In the genomic region with DNA sequence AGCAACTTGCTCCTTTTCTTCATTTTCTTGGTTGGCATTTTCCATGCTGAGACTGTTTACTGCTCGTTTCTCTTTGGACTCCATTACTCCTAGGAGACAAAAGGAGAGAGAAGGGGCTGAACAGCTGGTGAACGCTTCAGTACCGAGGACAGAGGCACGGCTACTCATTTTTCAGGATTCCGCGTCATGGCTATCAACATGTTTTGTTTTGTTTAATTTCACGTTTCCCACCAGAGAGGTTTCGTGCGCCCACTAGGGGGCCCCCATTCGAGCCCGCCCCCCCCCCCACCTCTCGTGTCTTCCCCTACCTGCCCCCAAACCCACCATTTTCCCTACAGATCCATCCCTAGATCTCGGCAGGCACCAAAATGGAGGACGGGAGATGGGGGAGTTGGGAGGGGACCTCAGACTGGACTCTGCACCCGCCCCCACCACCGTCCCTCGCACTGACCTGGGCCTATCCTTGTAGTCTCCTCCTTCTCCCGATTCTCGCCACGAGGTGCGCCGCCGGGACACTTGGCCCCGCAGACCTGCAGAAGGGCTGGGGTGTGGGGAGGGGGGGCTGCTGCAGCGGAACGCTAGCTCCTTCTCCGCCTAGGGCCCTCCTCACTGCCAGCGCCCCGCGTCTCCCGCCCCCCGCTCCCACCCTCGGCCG, we compare ENCODE assay signal across 9 cellular contexts. TPM values are rescaled to one million over a fixed set of nuclear protein-coding genes. Genes with fewer than 3 reads are reported as not detected.
DNase-seq lines count a peak whose midpoint lies in the region; ATAC-seq, FAIRE-seq and TF ChIP-seq lines count a peak whose summit lies in the region.
"Had no signal": no experiment of that assay in that cellular context is flagged by ENCODE, and none has a peak within 500 bp of the region (broad histone marks: within the 10 kb centered on the region; RNA-seq: fewer than 3 reads in every experiment).

No MANE protein-coding gene starts in this region.

- H3K79me2 ChIP-seq in endothelial cell of umbilical vein (ENCODE audit: control insufficient read depth, insufficient read depth, low read length): no peaks in the 10 kb centered on the region

- peak overlapping the region in 1 of 3 experiments; percentile 12 for H3K4me3 ChIP-seq in endothelial cell of umbilical vein (replicated peaks in 1 of 3; ENCODE audit: insufficient read depth in 1 of 3, low read depth in 1 of 3, low read length in 3 of 3)
- H3K4me3 ChIP-seq: BLaER1 treated with 17β-estradiol and CSF1 and Interleukin-3, amounts not matched to agents 10 nM and 100 nM had no signal

- H3K27ac ChIP-seq in endothelial cell of umbilical vein (ENCODE audit: insufficient read depth, low read depth, low read length): no peak overlapping the region
- H3K27ac ChIP-seq: BLaER1 treated with 17β-estradiol and CSF1 and Interleukin-3, amounts not matched to agents 10 nM and 100 nM had no signal

- no peaks in the 10 kb centered on the region for H4K20me1 ChIP-seq in endothelial cell of umbilical vein (replicated peaks; ENCODE audit: control insufficient read depth, extremely low read depth, insufficient read depth, low read length)
- H4K20me1 ChIP-seq: BLaER1 treated with 17β-estradiol and CSF1 and Interleukin-3, amounts not matched to agents 10 nM and 100 nM had no signal

- no peaks in the 10 kb centered on the region for H3K9me3 ChIP-seq in endothelial cell of umbilical vein (replicated peaks; ENCODE audit: control insufficient read depth, insufficient read depth, low read length)

- H3K9ac ChIP-seq in endothelial cell of umbilical vein (replicated peaks; ENCODE audit: extremely low read depth, insufficient read depth, low read length): no peak overlapping the region
- H3K9ac ChIP-seq: BLaER1 treated with 17β-estradiol and CSF1 and Interleukin-3, amounts not matched to agents 10 nM and 100 nM had no signal

- FAIRE-seq in endothelial cell of umbilical vein (lab: Jason Lieb, UNC) (peak; percentile 76), D721Med (lab: Jason Lieb, UNC) (no peak)

- no peak for TF ChIP-seq CTCF in endothelial cell of umbilical vein (IDR thresholded peaks at IDR 0.05; ENCODE audit: extremely low read depth in 1 of 2, insufficient read depth in 1 of 2, low read depth in 1 of 2, low read length in 2 of 2)
- no peak for TF ChIP-seq CTCF in D721Med (IDR thresholded peaks at IDR 0.05; ENCODE audit: insufficient read depth, missing control alignments)

- H3K4me2 ChIP-seq in endothelial cell of umbilical vein (ENCODE audit: insufficient read depth, low read length): no peak overlapping the region
- H3K4me2 ChIP-seq: BLaER1 treated with 17β-estradiol and CSF1 and Interleukin-3, amounts not matched to agents 10 nM and 100 nM had no signal

- intact Hi-C loops in endothelial cell of umbilical vein (cut with micrococcal nuclease): loop anchor here (5.0 kb wide), 1 partner anchor 94 kb away; no protein-coding TSS in a partner anchor

- POLR2A ChIA-PET in endothelial cell of umbilical vein (lab: Charles Lee): no interaction called here

- H3K27me3 ChIP-seq in endothelial cell of umbilical vein (ENCODE audit: control insufficient read depth in 2 of 2, insufficient read depth in 2 of 2, low read length in 2 of 2): no peaks in the 10 kb centered on the region

- TF ChIP-seq POLR2A in endothelial cell of umbilical vein (IDR thresholded peaks at IDR 0.05; ENCODE audit: low read depth, low read length): no peak

- H3K36me3 ChIP-seq in endothelial cell of umbilical vein (ENCODE audit: control insufficient read depth in 2 of 2, extremely low read depth in 1 of 2, insufficient read depth in 2 of 2, low read length in 2 of 2): no peaks in the 10 kb centered on the region
- H3K36me3 ChIP-seq: BLaER1 treated with 17β-estradiol and CSF1 and Interleukin-3, amounts not matched to agents 10 nM and 100 nM had no signal

- no peaks in the 10 kb centered on the region for H3K9me1 ChIP-seq in endothelial cell of umbilical vein (replicated peaks; ENCODE audit: control insufficient read depth, extremely low read depth, insufficient read depth, low read length)

- no peaks in the 10 kb centered on the region for H3K4me1 ChIP-seq in endothelial cell of umbilical vein (ENCODE audit: control insufficient read depth, extremely low read depth, insufficient read depth, low read length)
- H3K4me1 ChIP-seq: BLaER1 treated with 17β-estradiol and CSF1 and Interleukin-3, amounts not matched to agents 10 nM and 100 nM had no signal

- DNase-seq in NCI-H2081 (lab: John Stamatoyannopoulos, UW) (peak; percentile 68 to 74), NCI-H2081 treated with DMSO at 0.1 percent for 48 hours (lab: John Stamatoyannopoulos, UW) (no peak), NOMO-1 (lab: John Stamatoyannopoulos, UW; ENCODE audit: unreplicated experiment in 2 of 2) (peak; percentile 22 to 53), endothelial cell of umbilical vein (ENCODE audit: low read depth, low spot score) (peak; percentile 28), nucleus accumbens (lab: John Stamatoyannopoulos, UW) (peak in 44 of 56 donors; percentile 1 to 49 (median 18)), D721Med (ENCODE audit: insufficient read length, low spot score) (no peak)

- no TSS peak for BruUV-seq in endothelial cell of umbilical vein (replicated peaks; lab: Mats Ljungman, UMichigan)

- H2AFZ ChIP-seq in endothelial cell of umbilical vein (ENCODE audit: low read depth, low read length): no peak overlapping the region

- ATAC-seq in GM19324 (IDR thresholded peaks at IDR 0.05; ENCODE audit: low FRiP score, unreplicated experiment) (no peak), GM19035 (IDR thresholded peaks at IDR 0.05; ENCODE audit: unreplicated experiment) (no peak)

- CTCF ChIA-PET in endothelial cell of umbilical vein (lab: Charles Lee): no interaction called here

- dilution Hi-C loops in endothelial cell of umbilical vein (cut with MboI; ENCODE audit: extremely low pct_ligation_motif_present, low sequenced_read_pairs): no loop called here

TF ChIP-seq in endothelial cell of umbilical vein, 7 proteins besides CTCF, POLR2A, EP300 and RAD21:
- TF ChIP-seq EZH2 (IDR thresholded peaks at IDR 0.05; ENCODE audit: borderline replicate concordance, low read depth, low read length, severe bottlenecking) (no peak), JUN (IDR thresholded peaks at IDR 0.05; ENCODE audit: borderline replicate concordance, insufficient read depth, insufficient read length, low read depth) (no peak), MYC (IDR thresholded peaks at IDR 0.05; ENCODE audit: low read depth, low read length) (no peak), POLR2AphosphoS5 (IDR thresholded peaks at IDR 0.05; ENCODE audit: insufficient read depth, low read depth, low read length) (no peak), FOS (IDR thresholded peaks at IDR 0.05; ENCODE audit: borderline replicate concordance, insufficient read depth, low read length) (no peak)
- TF ChIP-seq, protein P1, sequence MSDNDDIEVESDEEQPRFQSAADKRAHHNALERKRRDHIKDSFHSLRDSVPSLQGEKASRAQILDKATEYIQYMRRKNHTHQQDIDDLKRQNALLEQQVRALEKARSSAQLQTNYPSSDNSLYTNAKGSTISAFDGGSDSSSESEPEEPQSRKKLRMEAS (IDR thresholded peaks at IDR 0.05; ENCODE audit: insufficient read depth, insufficient read length): no peak

RNA-seq across cellular contexts. Expression of a gene that starts 0.7 kb away (rescaled TPM):
- total RNA-seq in endothelial cell of umbilical vein: 0.46 TPM in 1 of 2 replicates, not detected in the other
- 0.14 and 0.19 TPM in 2 replicates for polyA plus RNA-seq in endothelial cell of umbilical vein
- polyA plus RNA-seq in endothelial cell of umbilical vein (2011; cell fraction: cytosol; rRNA removed): 0.24 and 0.30 TPM in 2 replicates
- 0.18 and 0.20 TPM in 2 replicates for polyA plus RNA-seq in endothelial cell of umbilical vein (2011; cell fraction: nucleus; rRNA removed)
- 0.58 and 0.94 TPM in 2 replicates for polyA plus RNA-seq in endothelial cell of umbilical vein (2012)
- not detected in 2 replicates for polyA minus RNA-seq in endothelial cell of umbilical vein
- not detected for polyA minus RNA-seq in endothelial cell of umbilical vein (2011; cell fraction: cytosol; rRNA and poly(A)+ RNA removed)
- not detected in 2 replicates for polyA minus RNA-seq in endothelial cell of umbilical vein (2011; cell fraction: nucleus; rRNA and poly(A)+ RNA removed)

RNA-seq across cellular contexts. Expression of a gene that starts 29.6 kb away (rescaled TPM):
- total RNA-seq in endothelial cell of umbilical vein: not detected in 2 replicates
- polyA plus RNA-seq in endothelial cell of umbilical vein: not detected in 2 replicates
- polyA plus RNA-seq in endothelial cell of umbilical vein (2011; cell fraction: cytosol; rRNA removed): not detected in 2 replicates
- not detected in 2 replicates for polyA plus RNA-seq in endothelial cell of umbilical vein (2011; cell fraction: nucleus; rRNA removed)
- polyA plus RNA-seq in endothelial cell of umbilical vein (2012): not detected in 2 replicates
- not detected in 2 replicates for polyA minus RNA-seq in endothelial cell of umbilical vein
- not detected for polyA minus RNA-seq in endothelial cell of umbilical vein (2011; cell fraction: cytosol; rRNA and poly(A)+ RNA removed)
- polyA minus RNA-seq in endothelial cell of umbilical vein (2011; cell fraction: nucleus; rRNA and poly(A)+ RNA removed): not detected in 2 replicates

Comparison
In these comparisons a context has a peak if more than half of its experiments do, and no peak if none do; other contexts are left out.
1. DNase-seq: peak in NCI-H2081 (2 of 2), NOMO-1 (2 of 2), endothelial cell of umbilical vein (single experiment) and nucleus accumbens (44 of 56); none in NCI-H2081 treated with DMSO at 0.1 percent for 48 hours (single experiment) and D721Med (single experiment).